Comparison of ENCODE assay signal across 8 cellular contexts in the genomic region with DNA sequence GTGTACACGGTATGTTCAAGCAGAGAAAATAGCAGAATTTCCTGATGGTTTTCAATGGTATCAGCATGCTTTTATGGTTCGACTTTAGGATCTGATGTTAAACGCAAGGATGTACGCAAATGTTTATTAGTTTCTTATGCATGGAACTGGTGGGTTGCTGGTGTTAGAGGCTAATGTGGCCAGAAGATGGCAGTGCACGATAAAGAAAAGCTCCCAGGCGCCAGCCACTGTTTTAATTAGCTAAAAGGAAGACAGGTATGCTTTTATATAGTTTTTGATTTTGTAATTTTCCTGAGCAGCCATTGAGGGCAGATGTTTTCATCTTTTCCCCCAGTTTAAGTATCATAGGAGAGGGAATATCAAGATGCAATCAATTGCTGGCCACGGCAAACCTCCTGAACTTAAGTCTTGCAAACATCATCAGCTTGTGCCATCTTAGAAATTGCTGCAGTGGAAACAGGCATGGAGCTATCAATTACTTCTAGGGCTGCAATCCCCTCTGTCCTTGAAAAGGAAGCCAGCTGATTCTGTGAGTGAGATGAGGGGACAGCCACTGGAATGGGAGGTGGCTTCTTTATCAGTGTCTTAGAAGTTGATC.
DNase-seq lines count a peak whose midpoint lies in the region; ATAC-seq and TF ChIP-seq lines count a peak whose summit lies in the region.

No MANE protein-coding gene starts in this region.

- H3K4me3 Mint-ChIP-seq in activated naive CD8-positive, alpha-beta T cell treated with anti-CD3 and anti-CD28 coated beads, Interleukin-2, amount 50 U/mL, for 24 hours = no peak overlapping the region
- no peak overlapping the region for H3K4me3 Mint-ChIP-seq in activated naive CD8-positive, alpha-beta T cell treated with anti-CD3 and anti-CD28 coated beads for 36 hours

- intact Hi-C loops in dorsolateral prefrontal cortex (cut with DNase I) = no loop called here

- H3K27ac ChIP-seq in dorsolateral prefrontal cortex = no peak overlapping the region

- H3K36me3 Mint-ChIP-seq in activated naive CD8-positive, alpha-beta T cell treated with anti-CD3 and anti-CD28 coated beads, Interleukin-2, amount 50 U/mL, for 24 hours (ENCODE audit: low read depth) = no peaks in the 10 kb centered on the region
- no peaks in the 10 kb centered on the region for H3K36me3 Mint-ChIP-seq in activated naive CD8-positive, alpha-beta T cell treated with anti-CD3 and anti-CD28 coated beads for 36 hours

- H3K4me3 ChIP-seq in dorsolateral prefrontal cortex = no peak overlapping the region

- no peak overlapping the region for H3K27ac Mint-ChIP-seq in activated naive CD8-positive, alpha-beta T cell treated with anti-CD3 and anti-CD28 coated beads, Interleukin-2, amount 50 U/mL, for 24 hours
- no peak overlapping the region for H3K27ac Mint-ChIP-seq in activated naive CD8-positive, alpha-beta T cell treated with anti-CD3 and anti-CD28 coated beads for 36 hours

- no peaks in the 10 kb centered on the region for H3K27me3 Mint-ChIP-seq in activated naive CD8-positive, alpha-beta T cell treated with anti-CD3 and anti-CD28 coated beads, Interleukin-2, amount 50 U/mL, for 24 hours
- H3K27me3 Mint-ChIP-seq in activated naive CD8-positive, alpha-beta T cell treated with anti-CD3 and anti-CD28 coated beads for 36 hours = peaks cover 7% of the 10 kb centered on the region

- DNase-seq in activated naive CD8-positive, alpha-beta T cell treated with anti-CD3 and anti-CD28 coated beads, Interleukin-2, amount 50 U/mL, for 24 hours = peak; percentile 2
- DNase-seq in activated naive CD8-positive, alpha-beta T cell treated with anti-CD3 and anti-CD28 coated beads for 36 hours = no peak
- DNase-seq in NCI-H526 treated with DMSO at 0.1 percent for 48 hours (lab: John Stamatoyannopoulos, UW) (peak; percentile 40), dorsolateral prefrontal cortex (peak in 7 of 10 donors; percentile 23 to 69 (median 50)), renal cortical epithelial cell (ENCODE audit: low read depth) (peak; percentile 15), NCI-H1105 treated with DMSO at 0.1 percent for 48 hours (lab: John Stamatoyannopoulos, UW) (no peak)
- DNase-seq in central memory CD4-positive, alpha-beta T cell = no peak

- peak; percentile 31 to 91 (median 68) for TF ChIP-seq CTCF in dorsolateral prefrontal cortex (IDR thresholded peaks at IDR 0.05 in 54 of 56, conservative IDR thresholded peaks at IDR 0.05 in 2 of 56; ENCODE audit: low read depth in 1 of 56, partially characterized antibody in 56 of 56)

- peaks cover 0 to 8% (median 0%) of the 10 kb centered on the region in 45 donors for H3K27me3 ChIP-seq in dorsolateral prefrontal cortex

- ATAC-seq in activated naive CD8-positive, alpha-beta T cell treated with anti-CD3 and anti-CD28 coated beads, Interleukin-2, amount 50 U/mL, for 24 hours = no peak
- ATAC-seq in GM19035 (IDR thresholded peaks at IDR 0.05; ENCODE audit: unreplicated experiment) = no peak

- peaks cover 14% of the 10 kb centered on the region for H3K9me3 Mint-ChIP-seq in activated naive CD8-positive, alpha-beta T cell treated with anti-CD3 and anti-CD28 coated beads, Interleukin-2, amount 50 U/mL, for 24 hours
- H3K9me3 Mint-ChIP-seq in activated naive CD8-positive, alpha-beta T cell treated with anti-CD3 and anti-CD28 coated beads for 36 hours = peaks cover 10% of the 10 kb centered on the region

- H3K4me1 Mint-ChIP-seq in activated naive CD8-positive, alpha-beta T cell treated with anti-CD3 and anti-CD28 coated beads, Interleukin-2, amount 50 U/mL, for 24 hours = no peaks in the 10 kb centered on the region
- H3K4me1 Mint-ChIP-seq in activated naive CD8-positive, alpha-beta T cell treated with anti-CD3 and anti-CD28 coated beads for 36 hours = no peaks in the 10 kb centered on the region

Comparison
In these comparisons a context has a peak if more than half of its experiments do, and no peak if none do; other contexts are left out.
1. DNase-seq: peak in activated naive CD8-positive, alpha-beta T cell treated with anti-CD3 and anti-CD28 coated beads, Interleukin-2, amount 50 U/mL, for 24 hours (single experiment), NCI-H526 treated with DMSO at 0.1 percent for 48 hours (single experiment), dorsolateral prefrontal cortex (7 of 10) and renal cortical epithelial cell (single experiment); none in activated naive CD8-positive, alpha-beta T cell treated with anti-CD3 and anti-CD28 coated beads for 36 hours (single experiment), NCI-H1105 treated with DMSO at 0.1 percent for 48 hours (single experiment) and central memory CD4-positive, alpha-beta T cell (single experiment).